22 cellular contexts compared by ENCODE assay signal in genomic region chr18:9846162-9846915, GRCh38. TPM values are rescaled to one million over a fixed set of nuclear protein-coding genes. Genes with fewer than 3 reads are reported as not detected.
DNase-seq lines count a peak whose midpoint lies in the region; ATAC-seq, FAIRE-seq and TF ChIP-seq lines count a peak whose summit lies in the region.
"Had no signal": no experiment of that assay in that cellular context is flagged by ENCODE, and none has a peak within 500 bp of the region (broad histone marks: within the 10 kb centered on the region; RNA-seq: fewer than 3 reads in every experiment).

No MANE protein-coding gene starts in this region.

- no peaks in the 10 kb centered on the region for H3K27me3 ChIP-seq in adrenal gland
- no peaks in the 10 kb centered on the region for H3K27me3 ChIP-seq in mesenchymal stem cell (ENCODE audit: control insufficient read depth in 1 of 2, insufficient read depth in 1 of 2, low read length in 2 of 2)
- H3K27me3 ChIP-seq in spleen (replicated peaks in 1 of 7): no peaks in the 10 kb centered on the region
- H3K27me3 ChIP-seq: dorsolateral prefrontal cortex, hepatocyte had no signal

- TF ChIP-seq POLR2A in adrenal gland (IDR thresholded peaks at IDR 0.05): peak in 1 of 2 donors; percentile 40
- TF ChIP-seq POLR2A in spleen (IDR thresholded peaks at IDR 0.05): no peak

- H3K4me1 ChIP-seq in adrenal gland (replicated peaks in 1 of 2) (peaks cover 14 to 19% of the 10 kb centered on the region in 2 donors), mesenchymal stem cell (ENCODE audit: control insufficient read depth, insufficient read depth, low read depth, low read length) (peaks cover 5% of the 10 kb centered on the region), spleen (peaks cover 0 to 64% (median 33%) of the 10 kb centered on the region in 6 donors), kidney (ENCODE audit: control insufficient read depth in 1 of 2, insufficient read depth in 1 of 2, low read depth in 1 of 2, low read length in 2 of 2) (no peaks in the 10 kb centered on the region)

- no peak overlapping the region for H3K23ac ChIP-seq in mesenchymal stem cell (ENCODE audit: low read length in 2 of 2)

- DNase-seq in adrenal gland (peak in 5 of 7 donors; percentile 58 to 70 (median 69)), fibroblast of peridontal ligament (ENCODE audit: extremely low read depth) (peak; percentile 41), mesenchymal stem cell (no peak), spleen (no peak), anterior cingulate cortex (lab: John Stamatoyannopoulos, UW) (no peak), kidney (no peak)
- no peak for DNase-seq in activated CD4-positive, CD25-positive, alpha-beta regulatory T cell treated with anti-CD3 and anti-CD28 coated beads, Interleukin-2, amount 50 U/mL, for 72 hours
- DNase-seq: activated CD4-positive, alpha-beta T cell treated with anti-CD3 and anti-CD28 coated beads for 36 hours; activated effector memory CD4-positive, alpha-beta T cell treated with anti-CD3 and anti-CD28 coated beads, Interleukin-2, amount 50 U/mL, for 16 hours; CD4-positive, alpha-beta memory T cell; DMS79; dorsolateral prefrontal cortex; islet precursor cell; MV-4-11; NCI-H2029; NCI-H524 treated with DMSO at 0.1 percent for 48 hours; stimulated activated CD4-positive, alpha-beta T cell treated with anti-CD3 and anti-CD28 coated beads, Interleukin-12 subunit alpha, Interleukin-12 subunit beta, amount 100 ng/mL, for 4 hours; stimulated activated naive B cell treated with anti-CD40 and anti-IgM and Interleukin-4, amounts not matched to agents 10 μg/mL and 1 μg/mL and 100 μg/mL, for 72 hours had no signal

- peaks cover 1% of the 10 kb centered on the region for H3K79me1 ChIP-seq in mesenchymal stem cell (replicated peaks; ENCODE audit: low read length, poor library complexity, severe bottlenecking)

- H4K8ac ChIP-seq in mesenchymal stem cell (ENCODE audit: low read length): no peak overlapping the region

- peak overlapping the region; percentile 13 for H2AK5ac ChIP-seq in mesenchymal stem cell (ENCODE audit: low read length, severe bottlenecking)

- H3K14ac ChIP-seq in mesenchymal stem cell (ENCODE audit: low read length in 2 of 2): no peak overlapping the region

- H3K9ac ChIP-seq in mesenchymal stem cell (ENCODE audit: low read length) (no peak overlapping the region), kidney (ENCODE audit: low read length in 2 of 2) (no peak overlapping the region)

- H3K18ac ChIP-seq in mesenchymal stem cell (ENCODE audit: low read depth in 1 of 2, low read length in 2 of 2): no peak overlapping the region

- no peak overlapping the region for H4K91ac ChIP-seq in mesenchymal stem cell (ENCODE audit: low read length)

- no peak overlapping the region for H2BK5ac ChIP-seq in mesenchymal stem cell (ENCODE audit: low read depth, low read length, poor library complexity, severe bottlenecking)

- H2AFZ ChIP-seq in mesenchymal stem cell (ENCODE audit: low read depth, low read length): no peak overlapping the region
- H2AFZ ChIP-seq: hepatocyte had no signal

- H2BK120ac ChIP-seq in mesenchymal stem cell (ENCODE audit: low read depth, low read length): no peak overlapping the region

- H3K4me2 ChIP-seq in mesenchymal stem cell (ENCODE audit: low read length, poor library complexity, severe bottlenecking): no peak overlapping the region
- H3K4me2 ChIP-seq: hepatocyte had no signal

- H3K27ac ChIP-seq in adrenal gland: peak overlapping the region; percentile 17 to 83 (median 38)
- H3K27ac ChIP-seq in mesenchymal stem cell (ENCODE audit: low read length, poor library complexity, severe bottlenecking): no peak overlapping the region
- H3K27ac ChIP-seq in spleen: peak overlapping the region in 6 of 8 donors; percentile 58 to 86 (median 76)
- no peak overlapping the region for H3K27ac ChIP-seq in kidney (ENCODE audit: low read depth in 2 of 2, low read length in 2 of 2)
- H3K27ac ChIP-seq: hepatocyte, SK-N-MC had no signal

- H2BK15ac ChIP-seq in mesenchymal stem cell (ENCODE audit: low read depth, poor library complexity, severe bottlenecking): no peak overlapping the region

- H3K4ac ChIP-seq in mesenchymal stem cell (ENCODE audit: low read depth in 1 of 2, low read length in 2 of 2): no peak overlapping the region

- intact Hi-C loops in adrenal gland (cut with DNase I): no loop called here
- intact Hi-C loops in spleen (cut with DNase I; ENCODE audit: low total_unique reads): no loop called here
- intact Hi-C loops in kidney (cut with DNase I): no loop called here

- no peak for FAIRE-seq in kidney (lab: Jason Lieb, UNC)

- no peak for ATAC-seq in GM21528 (IDR thresholded peaks at IDR 0.05; ENCODE audit: low FRiP score, unreplicated experiment)
- ATAC-seq: activated CD4-positive, alpha-beta T cell treated with anti-CD3 and anti-CD28 coated beads for 36 hours; stimulated activated naive B cell treated with anti-CD40 and anti-IgM and Interleukin-4, amounts not matched to agents 10 μg/mL and 1 μg/mL and 100 μg/mL, for 72 hours had no signal

- H3K4me3 ChIP-seq in adrenal gland (peak overlapping the region in 1 of 4 donors; percentile 21), mesenchymal stem cell (ENCODE audit: insufficient read depth in 1 of 2, low read depth in 1 of 2, low read length in 2 of 2) (no peak overlapping the region), spleen (peak overlapping the region in 2 of 8 donors; percentile 19 to 37), kidney (ENCODE audit: low read length in 2 of 2) (no peak overlapping the region)
- H3K4me3 ChIP-seq: hepatocyte, SK-N-MC had no signal

- H3K9me3 ChIP-seq in adrenal gland (replicated peaks in 1 of 3) (no peaks in the 10 kb centered on the region), mesenchymal stem cell (ENCODE audit: control insufficient read depth, low read length) (no peaks in the 10 kb centered on the region), spleen (no peaks in the 10 kb centered on the region), kidney (ENCODE audit: control insufficient read depth in 1 of 2, low read length in 2 of 2) (no peaks in the 10 kb centered on the region)

- H2BK12ac ChIP-seq in mesenchymal stem cell (ENCODE audit: low read length in 2 of 2): peak overlapping the region in 1 of 2 experiments; percentile 40

- H3K36me3 ChIP-seq in adrenal gland (replicated peaks in 1 of 2) (peaks cover 0 to 4% of the 10 kb centered on the region in 2 donors), mesenchymal stem cell (ENCODE audit: control insufficient read depth in 1 of 2, insufficient read depth in 2 of 2, low read depth in 1 of 2, low read length in 2 of 2) (peaks cover 0 to 33% of the 10 kb centered on the region in 2 experiments), spleen (peaks cover 0 to 56% (median 0%) of the 10 kb centered on the region in 6 donors), kidney (ENCODE audit: control insufficient read depth in 1 of 2, insufficient read depth in 2 of 2, low read length in 2 of 2) (no peaks in the 10 kb centered on the region)

- TF ChIP-seq CTCF in adrenal gland (IDR thresholded peaks at IDR 0.05) (no peak), spleen (IDR thresholded peaks at IDR 0.05 in 8 of 11, conservative IDR thresholded peaks at IDR 0.05 in 3 of 11) (no peak), kidney (IDR thresholded peaks at IDR 0.05; ENCODE audit: borderline replicate concordance, extremely low read depth, insufficient read depth) (no peak)

- WGBS in adrenal gland, 4 donors: 28 to 38% (median 32%) methylated on average over 7 to 10 of the region's 10 CpGs
- 89% methylated on average over 10 of the region's 10 CpGs for WGBS in mesenchymal stem cell
- 55 to 77% (median 61%) methylated on average over 10 of the region's 10 CpGs for WGBS in spleen, 5 donors

RNA-seq across cellular contexts. Expression of gene TXNDC2, which starts 39.4 kb away (rescaled TPM):
- total RNA-seq in adrenal gland (under 1 TPM in 5 of 8 donors, not detected in 3; 0.08 to 0.43 (median 0.25) TPM), spleen (under 1 TPM in 5 of 7 donors, not detected in 2; 0.37 to 0.93 (median 0.43) TPM), kidney (0.16 TPM)
- polyA plus RNA-seq in adrenal gland (under 1 TPM in 1 of 3 donors, not detected in 2; 0.22 TPM), spleen (under 1 TPM in 1 of 3 donors, not detected in 2; 0.03 TPM), kidney (ENCODE audit: insufficient read depth, low read depth, low replicate concordance) (not detected)
- polyA plus RNA-seq in mesenchymal stem cell (2013, experiment 1 of 2): 0.15 TPM
- 0.26 TPM for polyA plus RNA-seq in mesenchymal stem cell (2013, experiment 2 of 2)
- total RNA-seq: activated CD4-positive, alpha-beta T cell treated with anti-CD3 and anti-CD28 coated beads for 36 hours; CD4-positive, alpha-beta memory T cell; hepatocyte; mucosa of gallbladder had no signal
- polyA plus RNA-seq: CD4-positive, alpha-beta memory T cell had no signal

Comparison
In these comparisons a context has a peak if more than half of its experiments do, and no peak if none do; other contexts are left out.
1. DNase-seq: peak in adrenal gland (5 of 7) and fibroblast of peridontal ligament (single experiment); none in mesenchymal stem cell (single experiment), spleen (single experiment), anterior cingulate cortex (0 of 58), kidney (single experiment) and activated CD4-positive, CD25-positive, alpha-beta regulatory T cell treated with anti-CD3 and anti-CD28 coated beads, Interleukin-2, amount 50 U/mL, for 72 hours (single experiment).
2. H3K27ac ChIP-seq: peak in adrenal gland (5 of 5) and spleen (6 of 8); none in mesenchymal stem cell (single experiment) and kidney (0 of 2).